Comparison of ENCODE assay signal across 19 cellular contexts in the genomic region with DNA sequence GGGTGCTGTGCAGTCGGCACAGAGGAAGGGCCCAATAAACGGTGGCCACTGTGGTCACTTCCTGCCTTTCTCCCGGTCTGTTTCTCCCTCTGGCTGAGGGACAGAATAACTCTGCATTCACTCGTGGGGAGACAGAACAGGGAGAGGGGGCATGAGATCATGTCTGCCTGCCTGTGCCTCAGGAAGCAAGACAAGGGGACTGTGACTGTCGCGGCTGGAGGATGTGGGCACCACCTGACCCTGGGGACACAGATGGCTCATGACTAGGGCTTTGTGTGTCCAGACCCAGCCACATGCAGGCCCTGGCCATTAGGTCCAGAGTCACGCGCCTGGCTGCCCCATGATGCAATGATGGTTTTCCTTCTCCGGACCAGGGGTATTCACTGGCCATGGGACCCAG.
"Had no signal": no experiment of that assay in that cellular context is flagged by ENCODE, and none has a peak within 500 bp of the region (broad histone marks: within the 10 kb centered on the region; RNA-seq: fewer than 3 reads in every experiment).

No MANE protein-coding gene starts in this region.

- ATAC-seq: activated T-cell treated with anti-CD3 and anti-CD28 coated beads, Interleukin-2, amount 50 U/mL, for 4 hours; gastrocnemius medialis; left cardiac atrium had no signal

- H3K36me3 ChIP-seq: colonic mucosa had no signal

- H2AFZ ChIP-seq: parathyroid adenoma had no signal

- H3K9ac ChIP-seq: parathyroid adenoma had no signal

- H3K27ac ChIP-seq: cardiac muscle cell, colonic mucosa, gastrocnemius medialis, parathyroid adenoma, right atrium auricular region, stomach, tibial artery, vagina had no signal

- H3K4me1 ChIP-seq: colonic mucosa had no signal

- DNase-seq: activated CD4-positive, alpha-beta T cell treated with anti-CD3 and anti-CD28 coated beads for 1 hour; activated CD4-positive, alpha-beta T cell treated with anti-CD3 and anti-CD28 coated beads, Interleukin-2, amount 50 U/mL, for 48 hours; activated effector memory CD4-positive, alpha-beta T cell treated with anti-CD3 and anti-CD28 coated beads, Interleukin-2, amount 50 U/mL, for 16 hours; activated naive CD8-positive, alpha-beta T cell treated with anti-CD3 and anti-CD28 coated beads for 36 hours; activated T-cell treated with anti-CD3 and anti-CD28 coated beads, Interleukin-2, amount 50 U/mL, for 4 hours; colonic mucosa; effector CD4-positive, alpha-beta T cell; gastrocnemius medialis; left cardiac atrium; stimulated activated CD4-positive, alpha-beta T cell treated with anti-CD3 and anti-CD28 coated beads, Interleukin-4, amount 100 ng/mL, for 4 hours; stomach; SW 1271; tibial artery had no signal

- H3K79me2 ChIP-seq: parathyroid adenoma had no signal

- H3K4me3 ChIP-seq: cardiac muscle cell, colonic mucosa, gastrocnemius medialis, lung, right atrium auricular region, skin epidermis, stomach, tibial artery, vagina had no signal

- H3K9me3 ChIP-seq: colonic mucosa, gastrocnemius medialis, right atrium auricular region, stomach, tibial artery, vagina had no signal

- H3K27me3 ChIP-seq: cardiac muscle cell, colonic mucosa, gastrocnemius medialis, right atrium auricular region, stomach, tibial artery, vagina had no signal
